Comparison of ENCODE assay signal across 1 cellular context in the genomic region with DNA sequence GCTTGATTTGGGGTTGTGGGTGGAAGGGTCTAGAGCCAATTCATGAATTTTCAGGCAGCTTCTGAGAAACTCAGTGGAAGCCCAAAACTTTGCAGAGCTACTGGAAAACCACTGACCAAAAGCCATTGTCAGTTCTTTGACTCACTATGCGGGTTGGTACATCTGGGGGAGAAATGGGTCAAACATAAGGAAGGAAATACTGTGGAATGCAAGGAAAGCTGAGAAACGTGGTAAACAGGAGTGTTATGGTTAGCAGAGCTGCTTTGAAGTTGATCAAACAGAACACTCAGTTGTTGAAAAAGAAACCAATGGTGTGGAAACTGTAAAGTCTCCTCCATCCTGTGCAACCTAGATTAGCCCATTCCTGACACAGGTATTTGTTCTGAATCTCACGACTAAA.
TF ChIP-seq lines count a peak whose summit lies in the region.

No MANE protein-coding gene starts in this region.

TF ChIP-seq in HepG2, 621 proteins besides CTCF, POLR2A, EP300 and RAD21 (continued from another document and continues in another):
- TF ChIP-seq, protein P1, sequence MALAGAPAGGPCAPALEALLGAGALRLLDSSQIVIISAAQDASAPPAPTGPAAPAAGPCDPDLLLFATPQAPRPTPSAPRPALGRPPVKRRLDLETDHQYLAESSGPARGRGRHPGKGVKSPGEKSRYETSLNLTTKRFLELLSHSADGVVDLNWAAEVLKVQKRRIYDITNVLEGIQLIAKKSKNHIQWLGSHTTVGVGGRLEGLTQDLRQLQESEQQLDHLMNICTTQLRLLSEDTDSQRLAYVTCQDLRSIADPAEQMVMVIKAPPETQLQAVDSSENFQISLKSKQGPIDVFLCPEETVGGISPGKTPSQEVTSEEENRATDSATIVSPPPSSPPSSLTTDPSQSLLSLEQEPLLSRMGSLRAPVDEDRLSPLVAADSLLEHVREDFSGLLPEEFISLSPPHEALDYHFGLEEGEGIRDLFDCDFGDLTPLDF (CRISPR knock-in tag; IDR thresholded peaks at IDR 0.05) = no peak
- TF ChIP-seq AHR (CRISPR knock-in tag; IDR thresholded peaks at IDR 0.05) = no peak
- TF ChIP-seq HMG20B (CRISPR knock-in tag; conservative IDR thresholded peaks at IDR 0.05) = peak; percentile 58; the same call in 1 of the 2 replicates
- TF ChIP-seq, protein P2, sequence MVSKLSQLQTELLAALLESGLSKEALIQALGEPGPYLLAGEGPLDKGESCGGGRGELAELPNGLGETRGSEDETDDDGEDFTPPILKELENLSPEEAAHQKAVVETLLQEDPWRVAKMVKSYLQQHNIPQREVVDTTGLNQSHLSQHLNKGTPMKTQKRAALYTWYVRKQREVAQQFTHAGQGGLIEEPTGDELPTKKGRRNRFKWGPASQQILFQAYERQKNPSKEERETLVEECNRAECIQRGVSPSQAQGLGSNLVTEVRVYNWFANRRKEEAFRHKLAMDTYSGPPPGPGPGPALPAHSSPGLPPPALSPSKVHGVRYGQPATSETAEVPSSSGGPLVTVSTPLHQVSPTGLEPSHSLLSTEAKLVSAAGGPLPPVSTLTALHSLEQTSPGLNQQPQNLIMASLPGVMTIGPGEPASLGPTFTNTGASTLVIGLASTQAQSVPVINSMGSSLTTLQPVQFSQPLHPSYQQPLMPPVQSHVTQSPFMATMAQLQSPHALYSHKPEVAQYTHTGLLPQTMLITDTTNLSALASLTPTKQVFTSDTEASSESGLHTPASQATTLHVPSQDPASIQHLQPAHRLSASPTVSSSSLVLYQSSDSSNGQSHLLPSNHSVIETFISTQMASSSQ (IDR thresholded peaks at IDR 0.05; ENCODE audit: low read depth) = no peak
- TF ChIP-seq, protein P2 (CRISPR knock-in tag; IDR thresholded peaks at IDR 0.05; ENCODE audit: borderline replicate concordance) = 0 out of 2 replicates have a peak, but pooled peaks have one; percentile 45
- TF ChIP-seq, protein P3, sequence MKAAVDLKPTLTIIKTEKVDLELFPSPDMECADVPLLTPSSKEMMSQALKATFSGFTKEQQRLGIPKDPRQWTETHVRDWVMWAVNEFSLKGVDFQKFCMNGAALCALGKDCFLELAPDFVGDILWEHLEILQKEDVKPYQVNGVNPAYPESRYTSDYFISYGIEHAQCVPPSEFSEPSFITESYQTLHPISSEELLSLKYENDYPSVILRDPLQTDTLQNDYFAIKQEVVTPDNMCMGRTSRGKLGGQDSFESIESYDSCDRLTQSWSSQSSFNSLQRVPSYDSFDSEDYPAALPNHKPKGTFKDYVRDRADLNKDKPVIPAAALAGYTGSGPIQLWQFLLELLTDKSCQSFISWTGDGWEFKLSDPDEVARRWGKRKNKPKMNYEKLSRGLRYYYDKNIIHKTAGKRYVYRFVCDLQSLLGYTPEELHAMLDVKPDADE (CRISPR knock-in tag; IDR thresholded peaks at IDR 0.05) = no peak
- TF ChIP-seq KDM6A (CRISPR knock-in tag; IDR thresholded peaks at IDR 0.05; ENCODE audit: low read depth) = 0 out of 2 replicates have a peak, but pooled peaks have one; percentile 45
- no peak for TF ChIP-seq ZNF773 (CRISPR knock-in tag; IDR thresholded peaks at IDR 0.05; ENCODE audit: borderline replicate concordance)
- peak; percentile 43; the same call in 1 of the 2 replicates for TF ChIP-seq SIN3A (IDR thresholded peaks at IDR 0.05; ENCODE audit: borderline replicate concordance, low read depth, low read length)
- TF ChIP-seq, protein P4, sequence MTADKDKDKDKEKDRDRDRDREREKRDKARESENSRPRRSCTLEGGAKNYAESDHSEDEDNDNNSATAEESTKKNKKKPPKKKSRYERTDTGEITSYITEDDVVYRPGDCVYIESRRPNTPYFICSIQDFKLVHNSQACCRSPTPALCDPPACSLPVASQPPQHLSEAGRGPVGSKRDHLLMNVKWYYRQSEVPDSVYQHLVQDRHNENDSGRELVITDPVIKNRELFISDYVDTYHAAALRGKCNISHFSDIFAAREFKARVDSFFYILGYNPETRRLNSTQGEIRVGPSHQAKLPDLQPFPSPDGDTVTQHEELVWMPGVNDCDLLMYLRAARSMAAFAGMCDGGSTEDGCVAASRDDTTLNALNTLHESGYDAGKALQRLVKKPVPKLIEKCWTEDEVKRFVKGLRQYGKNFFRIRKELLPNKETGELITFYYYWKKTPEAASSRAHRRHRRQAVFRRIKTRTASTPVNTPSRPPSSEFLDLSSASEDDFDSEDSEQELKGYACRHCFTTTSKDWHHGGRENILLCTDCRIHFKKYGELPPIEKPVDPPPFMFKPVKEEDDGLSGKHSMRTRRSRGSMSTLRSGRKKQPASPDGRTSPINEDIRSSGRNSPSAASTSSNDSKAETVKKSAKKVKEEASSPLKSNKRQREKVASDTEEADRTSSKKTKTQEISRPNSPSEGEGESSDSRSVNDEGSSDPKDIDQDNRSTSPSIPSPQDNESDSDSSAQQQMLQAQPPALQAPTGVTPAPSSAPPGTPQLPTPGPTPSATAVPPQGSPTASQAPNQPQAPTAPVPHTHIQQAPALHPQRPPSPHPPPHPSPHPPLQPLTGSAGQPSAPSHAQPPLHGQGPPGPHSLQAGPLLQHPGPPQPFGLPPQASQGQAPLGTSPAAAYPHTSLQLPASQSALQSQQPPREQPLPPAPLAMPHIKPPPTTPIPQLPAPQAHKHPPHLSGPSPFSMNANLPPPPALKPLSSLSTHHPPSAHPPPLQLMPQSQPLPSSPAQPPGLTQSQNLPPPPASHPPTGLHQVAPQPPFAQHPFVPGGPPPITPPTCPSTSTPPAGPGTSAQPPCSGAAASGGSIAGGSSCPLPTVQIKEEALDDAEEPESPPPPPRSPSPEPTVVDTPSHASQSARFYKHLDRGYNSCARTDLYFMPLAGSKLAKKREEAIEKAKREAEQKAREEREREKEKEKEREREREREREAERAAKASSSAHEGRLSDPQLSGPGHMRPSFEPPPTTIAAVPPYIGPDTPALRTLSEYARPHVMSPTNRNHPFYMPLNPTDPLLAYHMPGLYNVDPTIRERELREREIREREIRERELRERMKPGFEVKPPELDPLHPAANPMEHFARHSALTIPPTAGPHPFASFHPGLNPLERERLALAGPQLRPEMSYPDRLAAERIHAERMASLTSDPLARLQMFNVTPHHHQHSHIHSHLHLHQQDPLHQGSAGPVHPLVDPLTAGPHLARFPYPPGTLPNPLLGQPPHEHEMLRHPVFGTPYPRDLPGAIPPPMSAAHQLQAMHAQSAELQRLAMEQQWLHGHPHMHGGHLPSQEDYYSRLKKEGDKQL (CRISPR knock-in tag; IDR thresholded peaks at IDR 0.05; ENCODE audit: low read depth) = 0 out of 2 replicates have a peak, but pooled peaks have one; percentile 28
- TF ChIP-seq STAG1 (CRISPR knock-in tag; IDR thresholded peaks at IDR 0.05) = peak; percentile 24; the same call in 1 of the 2 replicates
- TF ChIP-seq SYNCRIP (IDR thresholded peaks at IDR 0.05; ENCODE audit: insufficient read depth, low read depth, low read length) = no peak
- TF ChIP-seq DNMT3B (CRISPR knock-in tag; conservative IDR thresholded peaks at IDR 0.05) = no peak
- TF ChIP-seq, protein P5, sequence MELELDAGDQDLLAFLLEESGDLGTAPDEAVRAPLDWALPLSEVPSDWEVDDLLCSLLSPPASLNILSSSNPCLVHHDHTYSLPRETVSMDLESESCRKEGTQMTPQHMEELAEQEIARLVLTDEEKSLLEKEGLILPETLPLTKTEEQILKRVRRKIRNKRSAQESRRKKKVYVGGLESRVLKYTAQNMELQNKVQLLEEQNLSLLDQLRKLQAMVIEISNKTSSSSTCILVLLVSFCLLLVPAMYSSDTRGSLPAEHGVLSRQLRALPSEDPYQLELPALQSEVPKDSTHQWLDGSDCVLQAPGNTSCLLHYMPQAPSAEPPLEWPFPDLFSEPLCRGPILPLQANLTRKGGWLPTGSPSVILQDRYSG (CRISPR knock-in tag; IDR thresholded peaks at IDR 0.05) = no peak
- TF ChIP-seq ATF1 (CRISPR knock-in tag; IDR thresholded peaks at IDR 0.05) = no peak
- TF ChIP-seq, protein P6, sequence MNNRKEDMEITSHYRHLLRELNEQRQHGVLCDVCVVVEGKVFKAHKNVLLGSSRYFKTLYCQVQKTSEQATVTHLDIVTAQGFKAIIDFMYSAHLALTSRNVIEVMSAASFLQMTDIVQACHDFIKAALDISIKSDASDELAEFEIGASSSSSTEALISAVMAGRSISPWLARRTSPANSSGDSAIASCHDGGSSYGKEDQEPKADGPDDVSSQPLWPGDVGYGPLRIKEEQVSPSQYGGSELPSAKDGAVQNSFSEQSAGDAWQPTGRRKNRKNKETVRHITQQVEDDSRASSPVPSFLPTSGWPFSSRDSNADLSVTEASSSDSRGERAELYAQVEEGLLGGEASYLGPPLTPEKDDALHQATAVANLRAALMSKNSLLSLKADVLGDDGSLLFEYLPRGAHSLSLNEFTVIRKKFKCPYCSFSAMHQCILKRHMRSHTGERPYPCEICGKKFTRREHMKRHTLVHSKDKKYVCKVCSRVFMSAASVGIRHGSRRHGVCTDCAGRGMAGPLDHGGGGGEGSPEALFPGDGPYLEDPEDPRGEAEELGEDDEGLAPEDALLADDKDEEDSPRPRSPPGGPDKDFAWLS (CRISPR knock-in tag; IDR thresholded peaks at IDR 0.05; ENCODE audit: borderline replicate concordance) = no peak
- TF ChIP-seq SALL2 (CRISPR knock-in tag; IDR thresholded peaks at IDR 0.05) = no peak
- TF ChIP-seq, protein P7, sequence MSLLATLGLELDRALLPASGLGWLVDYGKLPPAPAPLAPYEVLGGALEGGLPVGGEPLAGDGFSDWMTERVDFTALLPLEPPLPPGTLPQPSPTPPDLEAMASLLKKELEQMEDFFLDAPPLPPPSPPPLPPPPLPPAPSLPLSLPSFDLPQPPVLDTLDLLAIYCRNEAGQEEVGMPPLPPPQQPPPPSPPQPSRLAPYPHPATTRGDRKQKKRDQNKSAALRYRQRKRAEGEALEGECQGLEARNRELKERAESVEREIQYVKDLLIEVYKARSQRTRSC (CRISPR knock-in tag; IDR thresholded peaks at IDR 0.05; ENCODE audit: low read depth) = no peak
- no peak for TF ChIP-seq KDM3A (CRISPR knock-in tag; IDR thresholded peaks at IDR 0.05; ENCODE audit: low read depth)
- TF ChIP-seq ZNF577 (CRISPR knock-in tag; IDR thresholded peaks at IDR 0.05; ENCODE audit: borderline replicate concordance, low read depth) = no peak
- TF ChIP-seq HOXA7 (CRISPR knock-in tag; IDR thresholded peaks at IDR 0.05) = no peak
- TF ChIP-seq, protein P8, sequence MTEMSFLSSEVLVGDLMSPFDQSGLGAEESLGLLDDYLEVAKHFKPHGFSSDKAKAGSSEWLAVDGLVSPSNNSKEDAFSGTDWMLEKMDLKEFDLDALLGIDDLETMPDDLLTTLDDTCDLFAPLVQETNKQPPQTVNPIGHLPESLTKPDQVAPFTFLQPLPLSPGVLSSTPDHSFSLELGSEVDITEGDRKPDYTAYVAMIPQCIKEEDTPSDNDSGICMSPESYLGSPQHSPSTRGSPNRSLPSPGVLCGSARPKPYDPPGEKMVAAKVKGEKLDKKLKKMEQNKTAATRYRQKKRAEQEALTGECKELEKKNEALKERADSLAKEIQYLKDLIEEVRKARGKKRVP (CRISPR knock-in tag; IDR thresholded peaks at IDR 0.05) = 0 out of 4 replicates have a peak, but pooled peaks of 1 of the 2 experiments have one; percentile 18
- TF ChIP-seq, protein P9, sequence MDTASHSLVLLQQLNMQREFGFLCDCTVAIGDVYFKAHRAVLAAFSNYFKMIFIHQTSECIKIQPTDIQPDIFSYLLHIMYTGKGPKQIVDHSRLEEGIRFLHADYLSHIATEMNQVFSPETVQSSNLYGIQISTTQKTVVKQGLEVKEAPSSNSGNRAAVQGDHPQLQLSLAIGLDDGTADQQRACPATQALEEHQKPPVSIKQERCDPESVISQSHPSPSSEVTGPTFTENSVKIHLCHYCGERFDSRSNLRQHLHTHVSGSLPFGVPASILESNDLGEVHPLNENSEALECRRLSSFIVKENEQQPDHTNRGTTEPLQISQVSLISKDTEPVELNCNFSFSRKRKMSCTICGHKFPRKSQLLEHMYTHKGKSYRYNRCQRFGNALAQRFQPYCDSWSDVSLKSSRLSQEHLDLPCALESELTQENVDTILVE (CRISPR knock-in tag; IDR thresholded peaks at IDR 0.05) = no peak
- TF ChIP-seq MIER2 (CRISPR knock-in tag; IDR thresholded peaks at IDR 0.05) = no peak
- TF ChIP-seq, protein P10, sequence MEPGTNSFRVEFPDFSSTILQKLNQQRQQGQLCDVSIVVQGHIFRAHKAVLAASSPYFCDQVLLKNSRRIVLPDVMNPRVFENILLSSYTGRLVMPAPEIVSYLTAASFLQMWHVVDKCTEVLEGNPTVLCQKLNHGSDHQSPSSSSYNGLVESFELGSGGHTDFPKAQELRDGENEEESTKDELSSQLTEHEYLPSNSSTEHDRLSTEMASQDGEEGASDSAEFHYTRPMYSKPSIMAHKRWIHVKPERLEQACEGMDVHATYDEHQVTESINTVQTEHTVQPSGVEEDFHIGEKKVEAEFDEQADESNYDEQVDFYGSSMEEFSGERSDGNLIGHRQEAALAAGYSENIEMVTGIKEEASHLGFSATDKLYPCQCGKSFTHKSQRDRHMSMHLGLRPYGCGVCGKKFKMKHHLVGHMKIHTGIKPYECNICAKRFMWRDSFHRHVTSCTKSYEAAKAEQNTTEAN (CRISPR knock-in tag; conservative IDR thresholded peaks at IDR 0.05) = peak; percentile 85; the same call in 1 of the 2 replicates
- no peak for TF ChIP-seq MIER3 (CRISPR knock-in tag; IDR thresholded peaks at IDR 0.05; ENCODE audit: borderline replicate concordance)
- TF ChIP-seq, protein P11, sequence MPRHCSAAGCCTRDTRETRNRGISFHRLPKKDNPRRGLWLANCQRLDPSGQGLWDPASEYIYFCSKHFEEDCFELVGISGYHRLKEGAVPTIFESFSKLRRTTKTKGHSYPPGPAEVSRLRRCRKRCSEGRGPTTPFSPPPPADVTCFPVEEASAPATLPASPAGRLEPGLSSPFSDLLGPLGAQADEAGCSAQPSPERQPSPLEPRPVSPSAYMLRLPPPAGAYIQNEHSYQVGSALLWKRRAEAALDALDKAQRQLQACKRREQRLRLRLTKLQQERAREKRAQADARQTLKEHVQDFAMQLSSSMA (CRISPR knock-in tag; IDR thresholded peaks at IDR 0.05) = no peak
- TF ChIP-seq ZNF234 (CRISPR knock-in tag; conservative IDR thresholded peaks at IDR 0.05) = no peak
- TF ChIP-seq, protein P12, sequence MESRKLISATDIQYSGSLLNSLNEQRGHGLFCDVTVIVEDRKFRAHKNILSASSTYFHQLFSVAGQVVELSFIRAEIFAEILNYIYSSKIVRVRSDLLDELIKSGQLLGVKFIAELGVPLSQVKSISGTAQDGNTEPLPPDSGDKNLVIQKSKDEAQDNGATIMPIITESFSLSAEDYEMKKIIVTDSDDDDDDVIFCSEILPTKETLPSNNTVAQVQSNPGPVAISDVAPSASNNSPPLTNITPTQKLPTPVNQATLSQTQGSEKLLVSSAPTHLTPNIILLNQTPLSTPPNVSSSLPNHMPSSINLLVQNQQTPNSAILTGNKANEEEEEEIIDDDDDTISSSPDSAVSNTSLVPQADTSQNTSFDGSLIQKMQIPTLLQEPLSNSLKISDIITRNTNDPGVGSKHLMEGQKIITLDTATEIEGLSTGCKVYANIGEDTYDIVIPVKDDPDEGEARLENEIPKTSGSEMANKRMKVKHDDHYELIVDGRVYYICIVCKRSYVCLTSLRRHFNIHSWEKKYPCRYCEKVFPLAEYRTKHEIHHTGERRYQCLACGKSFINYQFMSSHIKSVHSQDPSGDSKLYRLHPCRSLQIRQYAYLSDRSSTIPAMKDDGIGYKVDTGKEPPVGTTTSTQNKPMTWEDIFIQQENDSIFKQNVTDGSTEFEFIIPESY (CRISPR knock-in tag; IDR thresholded peaks at IDR 0.05) = no peak
- TF ChIP-seq ZNF780A (CRISPR knock-in tag; IDR thresholded peaks at IDR 0.05) = no peak
